ENCODE assay signal across 19 cellular contexts in the genomic region with DNA sequence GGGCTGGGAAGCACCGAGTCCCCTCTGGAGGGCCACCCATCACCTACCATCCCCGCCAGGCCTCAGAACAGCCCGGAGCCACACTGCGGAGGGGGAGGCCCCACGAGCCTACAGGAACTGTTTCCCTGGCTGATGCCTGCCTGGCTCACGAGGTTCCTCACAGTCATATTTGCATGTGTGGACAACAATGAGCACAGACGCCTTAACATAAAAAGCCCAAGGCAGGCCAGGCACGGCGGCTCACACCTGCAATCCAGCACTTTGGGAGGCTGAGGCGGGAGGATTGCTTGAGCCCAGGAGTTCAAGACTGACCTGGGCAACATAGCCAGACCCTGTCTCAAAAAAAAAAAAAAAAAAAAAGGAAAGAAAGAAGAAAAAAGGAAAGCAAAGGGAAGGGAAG.
A peak's percentile ranks its signal among the peaks of the same experiment; 100 is the strongest.
DNase-seq lines count a peak whose midpoint lies in the region; ATAC-seq, FAIRE-seq and TF ChIP-seq lines count a peak whose summit lies in the region.
"Had no signal": no experiment of that assay in that cellular context is flagged by ENCODE, and none has a peak within 500 bp of the region (broad histone marks: within the 10 kb centered on the region; RNA-seq: fewer than 3 reads in every experiment).

No MANE protein-coding gene starts in this region.

- ATAC-seq in HG02852 (IDR thresholded peaks at IDR 0.05; ENCODE audit: unreplicated experiment), result no peak
- ATAC-seq: CD8-positive, alpha-beta T cell had no signal

- H3K27ac ChIP-seq in WERI-Rb-1 (peak overlapping the region; percentile 28), adrenal gland (no peak overlapping the region)
- H3K27ac ChIP-seq: GM23248 had no signal

- no peak for TF ChIP-seq POLR2A in adrenal gland (IDR thresholded peaks at IDR 0.05)

- in situ Hi-C loops in G401 (cut with HindIII; ENCODE audit: low sequenced_read_pairs), result no loop called here

- no peaks in the 10 kb centered on the region for H3K4me1 ChIP-seq in adrenal gland (replicated peaks in 1 of 2)
- H3K4me1 ChIP-seq: Caco-2 had no signal

- intact Hi-C loops in adrenal gland (cut with DNase I), result no loop called here

- DNase-seq in G401 (ENCODE audit: low spot score), result peak; percentile 55
- peak; percentile 77 to 89 for DNase-seq in NCI-H526 (lab: John Stamatoyannopoulos, UW)
- no peak for DNase-seq in WERI-Rb-1
- peak; percentile 51 for DNase-seq in cerebellum (ENCODE audit: low spot score)
- DNase-seq in adrenal gland, result no peak
- DNase-seq in urothelium cell line (ENCODE audit: low spot score), result no peak
- DNase-seq in NOMO-1 (lab: John Stamatoyannopoulos, UW; ENCODE audit: unreplicated experiment in 2 of 2), result no peak
- DNase-seq: C1 segment of cervical spinal cord; Caco-2; CD8-positive, alpha-beta T cell; DMS153; DMS79 treated with DMSO at 0.1 percent for 48 hours; GM23248; H7; HCEC 1CT had no signal

- 61 to 70% (median 64%) methylated on average over 2 to 10 of the region's 10 CpGs for WGBS in adrenal gland, 4 donors

- H3K9me3 ChIP-seq in WERI-Rb-1 (ENCODE audit: severe bottlenecking) (no peaks in the 10 kb centered on the region), adrenal gland (replicated peaks in 1 of 3) (no peaks in the 10 kb centered on the region)
- H3K9me3 ChIP-seq: Caco-2 had no signal

- no peak for TF ChIP-seq CTCF in WERI-Rb-1 (IDR thresholded peaks at IDR 0.05; ENCODE audit: low read depth, low read length)
- TF ChIP-seq CTCF in adrenal gland (IDR thresholded peaks at IDR 0.05), result no peak

- H3K4me3 ChIP-seq in WERI-Rb-1 (ENCODE audit: low read depth, low read length) (no peak overlapping the region), adrenal gland (no peak overlapping the region)
- H3K4me3 ChIP-seq: GM23248 had no signal

- FAIRE-seq in urothelium cell line (lab: Jason Lieb, UNC), result no peak
- FAIRE-seq: G401.6, GM12892, H1 had no signal

- H3K27me3 ChIP-seq in WERI-Rb-1 (ENCODE audit: insufficient read depth, low read depth, severe bottlenecking), result no peaks in the 10 kb centered on the region
- peaks cover 15% of the 10 kb centered on the region for H3K27me3 ChIP-seq in adrenal gland

- H3K36me3 ChIP-seq in WERI-Rb-1, result no peaks in the 10 kb centered on the region
- H3K36me3 ChIP-seq in adrenal gland (replicated peaks in 1 of 2), result no peaks in the 10 kb centered on the region

Comparison
In these comparisons a context has a peak if more than half of its experiments do, and no peak if none do; other contexts are left out.
1. DNase-seq: peak in G401 (single experiment), NCI-H526 (2 of 2) and cerebellum (single experiment); none in WERI-Rb-1 (single experiment), adrenal gland (0 of 7), urothelium cell line (single experiment) and NOMO-1 (0 of 2).